In genomic region chr2:85830645-85831044, GRCh38 we compare ENCODE assay signal across 18 cellular contexts. TPM values are rescaled to one million over a fixed set of nuclear protein-coding genes. Genes with fewer than 3 reads are reported as not detected.
DNase-seq lines count a peak whose midpoint lies in the region; ATAC-seq and TF ChIP-seq lines count a peak whose summit lies in the region.
"Had no signal": no experiment of that assay in that cellular context is flagged by ENCODE, and none has a peak within 500 bp of the region (broad histone marks: within the 10 kb centered on the region; RNA-seq: fewer than 3 reads in every experiment).

No MANE protein-coding gene starts in this region.

- H3K4me2 ChIP-seq in Karpas-422 (ENCODE audit: low read depth, low read length, poor library complexity, severe bottlenecking) = no peak overlapping the region

- TF ChIP-seq CTCF in astrocyte of the spinal cord (IDR thresholded peaks at IDR 0.05; ENCODE audit: low read depth, low read length) (peak; percentile 13), heart left ventricle (IDR thresholded peaks at IDR 0.05) (no peak)

- no peaks in the 10 kb centered on the region for H4K20me1 ChIP-seq in Karpas-422 (ENCODE audit: insufficient read depth, low read depth, low read length)

- no peak for TF ChIP-seq POLR2A in heart left ventricle (IDR thresholded peaks at IDR 0.05)

- no peaks in the 10 kb centered on the region for H3K9me2 ChIP-seq in Karpas-422 (replicated peaks; ENCODE audit: insufficient read depth, low read length)

- H3K27me3 Mint-ChIP-seq in activated T-cell treated with anti-CD3 and anti-CD28 coated beads, Interleukin-2, amount 50 U/mL, for 72 hours (ENCODE audit: low read depth) = peaks cover 9% of the 10 kb centered on the region
- H3K27me3 Mint-ChIP-seq in activated T-cell treated with anti-CD3 and anti-CD28 coated beads, Interleukin-2, amount 50 U/mL, for 4 hours (ENCODE audit: low read depth) = peaks cover 3% of the 10 kb centered on the region
- peaks cover 0 to 5% of the 10 kb centered on the region in 2 donors for H3K27me3 Mint-ChIP-seq in stimulated activated naive B cell treated with anti-CD40 and anti-IgM and Interleukin-4, amounts not matched to agents 10 μg/mL and 1 μg/mL and 100 μg/mL, for 72 hours

- peaks cover 1 to 2% of the 10 kb centered on the region in 2 donors for H3K9me3 Mint-ChIP-seq in activated T-cell treated with anti-CD3 and anti-CD28 coated beads, Interleukin-2, amount 50 U/mL, for 72 hours
- H3K9me3 Mint-ChIP-seq in activated T-cell treated with anti-CD3 and anti-CD28 coated beads, Interleukin-2, amount 50 U/mL, for 4 hours = peaks cover 4% of the 10 kb centered on the region
- H3K9me3 Mint-ChIP-seq in stimulated activated naive B cell treated with anti-CD40 and anti-IgM and Interleukin-4, amounts not matched to agents 10 μg/mL and 1 μg/mL and 100 μg/mL, for 72 hours = peaks cover 3 to 4% of the 10 kb centered on the region in 2 donors

- H3K4me1 ChIP-seq in Karpas-422 (ENCODE audit: low read length) (no peaks in the 10 kb centered on the region; the same call in 1 of the 2 replicates), heart left ventricle (peaks cover 0 to 9% (median 5%) of the 10 kb centered on the region in 12 donors)

- H3K36me3 ChIP-seq in Karpas-422 (ENCODE audit: insufficient read depth, low read length) (no peaks in the 10 kb centered on the region), heart left ventricle (no peaks in the 10 kb centered on the region)

- intact Hi-C loops in heart left ventricle (cut with DNase I) = loop anchor here in 1 of 10 donors (10.0 kb wide), 1 partner anchor 54 kb away; the partner anchor contains the start of gene ST3GAL5

- peak; percentile 35 to 40 for ATAC-seq in activated T-cell treated with anti-CD3 and anti-CD28 coated beads, Interleukin-2, amount 50 U/mL, for 72 hours (replicated peaks in 1 of 2)
- no peak for ATAC-seq in activated T-cell treated with anti-CD3 and anti-CD28 coated beads, Interleukin-2, amount 50 U/mL, for 4 hours
- ATAC-seq in stimulated activated naive B cell treated with anti-CD40 and anti-IgM and Interleukin-4, amounts not matched to agents 10 μg/mL and 1 μg/mL and 100 μg/mL, for 72 hours (replicated peaks) = peak; percentile 40 to 41
- ATAC-seq in heart left ventricle (no peak), HG02623 (IDR thresholded peaks at IDR 0.05; ENCODE audit: unreplicated experiment) (no peak)
- ATAC-seq: psoas muscle had no signal

- no peak overlapping the region for H3K27ac Mint-ChIP-seq in activated T-cell treated with anti-CD3 and anti-CD28 coated beads, Interleukin-2, amount 50 U/mL, for 72 hours
- H3K27ac Mint-ChIP-seq in stimulated activated naive B cell treated with anti-CD40 and anti-IgM and Interleukin-4, amounts not matched to agents 10 μg/mL and 1 μg/mL and 100 μg/mL, for 72 hours = no peak overlapping the region
- H3K27ac Mint-ChIP-seq: type B pancreatic cell had no signal

- no peak overlapping the region for H3K27ac ChIP-seq in Karpas-422 (ENCODE audit: low read length)
- H3K27ac ChIP-seq in heart left ventricle = no peak overlapping the region
- H3K27ac ChIP-seq: psoas muscle had no signal

- WGBS in heart left ventricle, 4 donors = 0 to 100% (median 44%) methylated on average over 1 of the region's 1 CpG

- no peak overlapping the region for H2AFZ ChIP-seq in Karpas-422 (ENCODE audit: low read length)

- no peaks in the 10 kb centered on the region for H3K27me3 ChIP-seq in Karpas-422 (ENCODE audit: low read length)
- no peaks in the 10 kb centered on the region for H3K27me3 ChIP-seq in heart left ventricle

- no peak for DNase-seq in activated T-cell treated with anti-CD3 and anti-CD28 coated beads, Interleukin-2, amount 50 U/mL, for 72 hours
- DNase-seq in activated T-cell treated with anti-CD3 and anti-CD28 coated beads, Interleukin-2, amount 50 U/mL, for 4 hours = no peak
- DNase-seq in Karpas-422 (peak; percentile 61), astrocyte of the spinal cord (ENCODE audit: low read depth, low spot score) (no peak), heart left ventricle (no peak), GOT3 (lab: John Stamatoyannopoulos, UW) (no peak)
- no peak for DNase-seq in stimulated activated naive B cell treated with anti-CD40 and anti-IgM and Interleukin-4, amounts not matched to agents 10 μg/mL and 1 μg/mL and 100 μg/mL, for 72 hours
- DNase-seq: effector CD4-positive, alpha-beta T cell; glutamatergic neuron; IMR-90; NCI-H1417 treated with DMSO at 0.1 percent for 48 hours; NCI-H524; psoas muscle; Right ventricle myocardium superior; stimulated activated CD8-positive, alpha-beta memory T cell treated with anti-CD3 and anti-CD28 coated beads, Interleukin-4, amount 100 ng/mL, for 48 hours; T-helper 9 cell had no signal

- H3K9ac ChIP-seq in Karpas-422 (ENCODE audit: low read length) = no peak overlapping the region

- H3K36me3 Mint-ChIP-seq in activated T-cell treated with anti-CD3 and anti-CD28 coated beads, Interleukin-2, amount 50 U/mL, for 72 hours (ENCODE audit: insufficient read depth in 2 of 2) = peaks cover 3 to 4% of the 10 kb centered on the region in 2 donors
- no peaks in the 10 kb centered on the region for H3K36me3 Mint-ChIP-seq in activated T-cell treated with anti-CD3 and anti-CD28 coated beads, Interleukin-2, amount 50 U/mL, for 4 hours (ENCODE audit: insufficient read depth)
- no peaks in the 10 kb centered on the region for H3K36me3 Mint-ChIP-seq in stimulated activated naive B cell treated with anti-CD40 and anti-IgM and Interleukin-4, amounts not matched to agents 10 μg/mL and 1 μg/mL and 100 μg/mL, for 72 hours
- H3K36me3 Mint-ChIP-seq: type B pancreatic cell had no signal

- no peaks in the 10 kb centered on the region for H3K79me2 ChIP-seq in Karpas-422 (ENCODE audit: low read length)

- H3K4me3 ChIP-seq in Karpas-422 (ENCODE audit: low read length) = no peak overlapping the region
- no peak overlapping the region for H3K4me3 ChIP-seq in astrocyte of the spinal cord (ENCODE audit: low read depth, low read length)
- H3K4me3 ChIP-seq in heart left ventricle = no peak overlapping the region
- H3K4me3 ChIP-seq: psoas muscle had no signal

- peaks cover 41% of the 10 kb centered on the region for H3K4me1 Mint-ChIP-seq in activated T-cell treated with anti-CD3 and anti-CD28 coated beads, Interleukin-2, amount 50 U/mL, for 72 hours (ENCODE audit: low read depth)
- peaks cover 34% of the 10 kb centered on the region for H3K4me1 Mint-ChIP-seq in activated T-cell treated with anti-CD3 and anti-CD28 coated beads, Interleukin-2, amount 50 U/mL, for 4 hours (ENCODE audit: low read depth)
- H3K4me1 Mint-ChIP-seq in stimulated activated naive B cell treated with anti-CD40 and anti-IgM and Interleukin-4, amounts not matched to agents 10 μg/mL and 1 μg/mL and 100 μg/mL, for 72 hours = peaks cover 14 to 30% of the 10 kb centered on the region in 2 donors

- H3K9me3 ChIP-seq in Karpas-422 (ENCODE audit: low read length) (no peaks in the 10 kb centered on the region), heart left ventricle (peaks cover 0 to 3% (median 0%) of the 10 kb centered on the region in 12 donors)
- H3K9me3 ChIP-seq: psoas muscle had no signal

- in situ Hi-C loops in astrocyte of the spinal cord (cut with HindIII; ENCODE audit: low sequenced_read_pairs) = no loop called here

- H3K4me3 Mint-ChIP-seq in activated T-cell treated with anti-CD3 and anti-CD28 coated beads, Interleukin-2, amount 50 U/mL, for 72 hours = no peak overlapping the region
- H3K4me3 Mint-ChIP-seq in activated T-cell treated with anti-CD3 and anti-CD28 coated beads, Interleukin-2, amount 50 U/mL, for 4 hours = no peak overlapping the region
- H3K4me3 Mint-ChIP-seq in stimulated activated naive B cell treated with anti-CD40 and anti-IgM and Interleukin-4, amounts not matched to agents 10 μg/mL and 1 μg/mL and 100 μg/mL, for 72 hours = no peak overlapping the region
- H3K4me3 Mint-ChIP-seq: type B pancreatic cell had no signal

RNA-seq across cellular contexts. Expression of gene ST3GAL5, which starts 58.1 kb away (rescaled TPM):
- 10 to 100 TPM; 10.4 to 11.3 TPM for total RNA-seq in activated T-cell treated with anti-CD3 and anti-CD28 coated beads, Interleukin-2, amount 50 U/mL, for 72 hours
- 1 to 10 TPM; 3.6 to 5.3 (median 4.4) TPM for total RNA-seq in activated T-cell treated with anti-CD3 and anti-CD28 coated beads, Interleukin-2, amount 50 U/mL, for 4 hours
- total RNA-seq in Karpas-422 (2014; rRNA removed; shearing (Covaris generic); ENCODE audit: low replicate concordance) = 3.8 and 5.0 TPM in 2 replicates
- 10 to 100 TPM in 2 of 9 donors, 1 to 10 TPM in 7; 2.0 to 21.1 (median 4.0) TPM for total RNA-seq in heart left ventricle
- polyA plus RNA-seq in heart left ventricle = 1 to 10 TPM; 3.2 to 4.3 TPM

Comparison
In these comparisons a context has a peak if more than half of its experiments do, and no peak if none do; other contexts are left out.
1. ATAC-seq: peak in activated T-cell treated with anti-CD3 and anti-CD28 coated beads, Interleukin-2, amount 50 U/mL, for 72 hours (2 of 2) and stimulated activated naive B cell treated with anti-CD40 and anti-IgM and Interleukin-4, amounts not matched to agents 10 μg/mL and 1 μg/mL and 100 μg/mL, for 72 hours (2 of 2); none in activated T-cell treated with anti-CD3 and anti-CD28 coated beads, Interleukin-2, amount 50 U/mL, for 4 hours (0 of 2), heart left ventricle (0 of 4) and HG02623 (single experiment).